Comparison of ENCODE assay signal across 9 cellular contexts in the genomic region with DNA sequence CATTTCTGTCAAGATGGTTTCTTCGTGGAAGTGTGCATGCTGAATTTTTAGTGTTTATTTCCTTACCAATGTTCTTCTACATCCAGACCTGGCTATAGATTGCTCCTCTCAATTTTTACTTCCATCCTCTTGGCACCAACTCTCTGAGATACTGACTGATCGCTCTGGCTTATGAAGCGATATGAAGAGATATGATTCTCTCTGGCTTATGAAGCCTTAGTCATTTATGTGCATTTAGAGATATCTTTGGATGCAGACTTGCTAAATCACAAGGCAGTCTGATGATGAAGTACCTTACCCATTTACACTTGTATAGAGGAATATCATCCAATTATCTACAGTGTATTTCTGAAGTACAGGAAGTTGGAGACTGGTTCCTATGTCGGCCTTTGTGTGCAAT.
"Had no signal": no experiment of that assay in that cellular context is flagged by ENCODE, and none has a peak within 500 bp of the region (broad histone marks: within the 10 kb centered on the region; RNA-seq: fewer than 3 reads in every experiment).

No MANE protein-coding gene starts in this region.

- DNase-seq: HFFc6, IMR-90, KBM-7 had no signal

- H3K9me3 ChIP-seq: HAP-1 had no signal

- H2AFZ ChIP-seq: GM23338 had no signal

- H3K4me2 ChIP-seq: GM23338 had no signal

- H3K4me3 ChIP-seq: GM23338, HAP-1 had no signal

- H3K36me3 ChIP-seq: HAP-1 had no signal

- H3K9me3 Mint-ChIP-seq: GM23338, HFFc6 had no signal

- FAIRE-seq: H1, H54, HTR-8/SVneo had no signal

- ATAC-seq: GM23338, HCT116 had no signal

- H3K4me3 Mint-ChIP-seq: GM23338, HFFc6 had no signal

- H3K27ac Mint-ChIP-seq: GM23338, HFFc6 had no signal
